In the genomic region with DNA sequence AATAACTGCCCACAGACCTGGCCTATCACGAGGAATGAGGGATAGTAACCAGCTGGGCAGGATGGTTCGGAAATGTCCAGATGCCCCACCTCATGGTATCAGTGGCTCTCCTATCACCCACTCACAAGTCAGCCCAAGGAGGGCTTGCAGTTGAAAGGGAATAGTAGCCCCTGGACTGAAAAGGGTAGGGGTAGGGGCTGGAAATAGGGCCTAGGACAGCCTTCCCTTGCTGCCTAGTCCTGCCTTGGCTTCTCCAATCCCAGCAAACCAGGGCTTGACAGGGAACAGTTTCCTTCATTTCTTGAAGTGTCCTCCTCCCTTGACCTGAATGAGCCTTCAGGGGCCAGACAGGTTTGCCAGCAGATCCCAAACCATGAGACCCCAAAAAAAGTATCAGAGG, we compare ENCODE assay signal across 28 cellular contexts. TPM values are rescaled to one million over a fixed set of nuclear protein-coding genes. Genes with fewer than 3 reads are reported as not detected.
A peak's percentile ranks its signal among the peaks of the same experiment; 100 is the strongest.
DNase-seq lines count a peak whose midpoint lies in the region; ATAC-seq and TF ChIP-seq lines count a peak whose summit lies in the region.
"Had no signal": no experiment of that assay in that cellular context is flagged by ENCODE, and none has a peak within 500 bp of the region (broad histone marks: within the 10 kb centered on the region; RNA-seq: fewer than 3 reads in every experiment).

No MANE protein-coding gene starts in this region.

- H3K27me3 Mint-ChIP-seq in stimulated activated naive CD8-positive, alpha-beta T cell treated with anti-CD3 and anti-CD28 coated beads, Interleukin-15, Interleukin-2, amounts not matched to agents 100 ng/mL and 50 ng/mL, for 24 hours, result peaks cover 16% of the 10 kb centered on the region
- peaks cover 10% of the 10 kb centered on the region for H3K27me3 Mint-ChIP-seq in central memory CD8-positive, alpha-beta T cell
- peaks cover 0 to 4% of the 10 kb centered on the region in 2 donors for H3K27me3 Mint-ChIP-seq in natural killer cell treated with Interleukin-12 subunit alpha and Interleukin-12 subunit beta and Interleukin-15 and Interleukin-18, amount 100 ng/mL, for 72 hours

- peaks cover 0 to 2% of the 10 kb centered on the region in 2 donors for H3K4me1 ChIP-seq in ascending aorta

- H3K27me3 ChIP-seq in ascending aorta, result no peaks in the 10 kb centered on the region

- no peak overlapping the region for H3K27ac Mint-ChIP-seq in stimulated activated naive CD8-positive, alpha-beta T cell treated with anti-CD3 and anti-CD28 coated beads, Interleukin-15, Interleukin-2, amounts not matched to agents 100 ng/mL and 50 ng/mL, for 24 hours
- H3K27ac Mint-ChIP-seq in central memory CD8-positive, alpha-beta T cell (ENCODE audit: low read depth), result no peak overlapping the region
- H3K27ac Mint-ChIP-seq in natural killer cell treated with Interleukin-12 subunit alpha and Interleukin-12 subunit beta and Interleukin-15 and Interleukin-18, amount 100 ng/mL, for 72 hours, result no peak overlapping the region
- H3K27ac Mint-ChIP-seq: activated CD4-positive, alpha-beta memory T cell treated with anti-CD3 and anti-CD28 coated beads for 36 hours; nephron progenitor cell; stimulated activated naive B cell treated with anti-CD40 and anti-IgM and Interleukin-4, amounts not matched to agents 10 μg/mL and 1 μg/mL and 100 μg/mL, for 72 hours had no signal

- no peak for ATAC-seq in stimulated activated naive CD8-positive, alpha-beta T cell treated with anti-CD3 and anti-CD28 coated beads, Interleukin-15, Interleukin-2, amounts not matched to agents 100 U/mL and 50 U/mL, for 24 hours
- no peak for ATAC-seq in central memory CD8-positive, alpha-beta T cell (replicated peaks; ENCODE audit: extremely low read depth, poor library complexity, severe bottlenecking)
- ATAC-seq in natural killer cell treated with Interleukin-12 subunit alpha and Interleukin-12 subunit beta and Interleukin-15 and Interleukin-18, amount 100 ng/mL, for 72 hours, result no peak
- no peak for ATAC-seq in GM19328 (IDR thresholded peaks at IDR 0.05; ENCODE audit: unreplicated experiment)

- intact Hi-C loops in ascending aorta (cut with DNase I), result no loop called here

- no peaks in the 10 kb centered on the region for H3K9me3 ChIP-seq in ascending aorta
- H3K9me3 ChIP-seq: esophagus squamous epithelium, heart left ventricle, left ventricle myocardium inferior had no signal

- no peaks in the 10 kb centered on the region for H3K36me3 ChIP-seq in ascending aorta
- H3K36me3 ChIP-seq: esophagus squamous epithelium, heart left ventricle, left ventricle myocardium inferior had no signal

- H3K4me3 ChIP-seq in ascending aorta, result no peak overlapping the region
- H3K4me3 ChIP-seq: SK-N-MC, skin epidermis had no signal

- TF ChIP-seq CTCF in ascending aorta (IDR thresholded peaks at IDR 0.05), result no peak

- no peak for DNase-seq in stimulated activated naive CD8-positive, alpha-beta T cell treated with anti-CD3 and anti-CD28 coated beads, Interleukin-15, Interleukin-2, amounts not matched to agents 100 U/mL and 50 U/mL, for 24 hours
- DNase-seq in central memory CD8-positive, alpha-beta T cell (ENCODE audit: low spot score in 2 of 2), result no peak
- no peak for DNase-seq in natural killer cell treated with Interleukin-12 subunit alpha and Interleukin-12 subunit beta and Interleukin-15 and Interleukin-18, amount 100 ng/mL, for 72 hours (ENCODE audit: low spot score)
- no peak for DNase-seq in DMS 273 treated with DMSO at 0.1 percent for 48 hours (lab: John Stamatoyannopoulos, UW)
- DNase-seq in ascending aorta (ENCODE audit: low spot score in 2 of 2), result no peak
- DNase-seq: ACHN; activated CD4-positive, alpha-beta memory T cell treated with anti-CD3 and anti-CD28 coated beads for 36 hours; activated CD8-positive, alpha-beta memory T cell treated with anti-CD3 and anti-CD28 coated beads, Interleukin-2, amount 50 U/mL, for 48 hours; cerebellar nuclear complex; COR-L47; dermis blood vessel endothelial cell; esophagus squamous epithelium; foreskin melanocyte; heart left ventricle; left ventricle myocardium inferior; MV-4-11; NCI-H1436 treated with DMSO at 0.1 percent for 48 hours; NCI-H226; NCI-H526 treated with DMSO at 0.1 percent for 48 hours; nephron progenitor cell; NK-92 treated with Interleukin-12 subunit alpha and Interleukin-12 subunit beta, amount 100 ng/mL, for 24 hours; PC-3; stimulated activated naive B cell treated with anti-CD40 and anti-IgM and Interleukin-4, amounts not matched to agents 10 μg/mL and 1 μg/mL and 100 μg/mL, for 72 hours had no signal

- no peak overlapping the region for H3K27ac ChIP-seq in ascending aorta
- H3K27ac ChIP-seq: SK-N-MC had no signal

- H3K4me1 Mint-ChIP-seq in stimulated activated naive CD8-positive, alpha-beta T cell treated with anti-CD3 and anti-CD28 coated beads, Interleukin-15, Interleukin-2, amounts not matched to agents 100 ng/mL and 50 ng/mL, for 24 hours (ENCODE audit: low read depth), result no peaks in the 10 kb centered on the region
- H3K4me1 Mint-ChIP-seq in central memory CD8-positive, alpha-beta T cell, result peaks cover 32% of the 10 kb centered on the region
- peaks cover 9 to 15% of the 10 kb centered on the region in 2 donors for H3K4me1 Mint-ChIP-seq in natural killer cell treated with Interleukin-12 subunit alpha and Interleukin-12 subunit beta and Interleukin-15 and Interleukin-18, amount 100 ng/mL, for 72 hours (ENCODE audit: low read depth in 2 of 2)

- no peaks in the 10 kb centered on the region for H3K36me3 Mint-ChIP-seq in stimulated activated naive CD8-positive, alpha-beta T cell treated with anti-CD3 and anti-CD28 coated beads, Interleukin-15, Interleukin-2, amounts not matched to agents 100 ng/mL and 50 ng/mL, for 24 hours (ENCODE audit: low read depth)
- H3K36me3 Mint-ChIP-seq in central memory CD8-positive, alpha-beta T cell (ENCODE audit: insufficient read depth), result peaks cover 5% of the 10 kb centered on the region
- no peaks in the 10 kb centered on the region for H3K36me3 Mint-ChIP-seq in natural killer cell treated with Interleukin-12 subunit alpha and Interleukin-12 subunit beta and Interleukin-15 and Interleukin-18, amount 100 ng/mL, for 72 hours
- H3K36me3 Mint-ChIP-seq: activated CD4-positive, alpha-beta memory T cell treated with anti-CD3 and anti-CD28 coated beads for 36 hours; stimulated activated naive B cell treated with anti-CD40 and anti-IgM and Interleukin-4, amounts not matched to agents 10 μg/mL and 1 μg/mL and 100 μg/mL, for 72 hours had no signal

- no peaks in the 10 kb centered on the region for H3K9me3 Mint-ChIP-seq in stimulated activated naive CD8-positive, alpha-beta T cell treated with anti-CD3 and anti-CD28 coated beads, Interleukin-15, Interleukin-2, amounts not matched to agents 100 ng/mL and 50 ng/mL, for 24 hours
- no peaks in the 10 kb centered on the region for H3K9me3 Mint-ChIP-seq in central memory CD8-positive, alpha-beta T cell
- H3K9me3 Mint-ChIP-seq in natural killer cell treated with Interleukin-12 subunit alpha and Interleukin-12 subunit beta and Interleukin-15 and Interleukin-18, amount 100 ng/mL, for 72 hours, result no peaks in the 10 kb centered on the region
- H3K9me3 Mint-ChIP-seq: activated CD4-positive, alpha-beta memory T cell treated with anti-CD3 and anti-CD28 coated beads for 36 hours; nephron progenitor cell; stimulated activated naive B cell treated with anti-CD40 and anti-IgM and Interleukin-4, amounts not matched to agents 10 μg/mL and 1 μg/mL and 100 μg/mL, for 72 hours had no signal

- H3K4me3 Mint-ChIP-seq in stimulated activated naive CD8-positive, alpha-beta T cell treated with anti-CD3 and anti-CD28 coated beads, Interleukin-15, Interleukin-2, amounts not matched to agents 100 ng/mL and 50 ng/mL, for 24 hours, result peak overlapping the region; percentile 23
- H3K4me3 Mint-ChIP-seq in central memory CD8-positive, alpha-beta T cell, result peak overlapping the region; percentile 81
- H3K4me3 Mint-ChIP-seq in natural killer cell treated with Interleukin-12 subunit alpha and Interleukin-12 subunit beta and Interleukin-15 and Interleukin-18, amount 100 ng/mL, for 72 hours, result peak overlapping the region; percentile 45

RNA-seq across cellular contexts. Expression of a gene that starts 1.2 kb away (rescaled TPM):
- 1 to 10 TPM; 1.6 to 1.7 TPM for total RNA-seq in natural killer cell treated with Interleukin-12 subunit alpha and Interleukin-12 subunit beta and Interleukin-15 and Interleukin-18, amount 100 ng/mL, for 72 hours
- total RNA-seq in ascending aorta, result 0.85 TPM
- total RNA-seq: dermis blood vessel endothelial cell, LHCN-M2 had no signal

Comparison
In these comparisons a context has a peak if more than half of its experiments do, and no peak if none do; other contexts are left out.
1. H3K4me3 Mint-ChIP-seq: peak in every context shown above with its lines; median percentile 81 in central memory CD8-positive, alpha-beta T cell; 45 in natural killer cell treated with Interleukin-12 subunit alpha and Interleukin-12 subunit beta and Interleukin-15 and Interleukin-18, amount 100 ng/mL, for 72 hours; 23 in stimulated activated naive CD8-positive, alpha-beta T cell treated with anti-CD3 and anti-CD28 coated beads, Interleukin-15, Interleukin-2, amounts not matched to agents 100 ng/mL and 50 ng/mL, for 24 hours.